ENCODE assay signal across 13 cellular contexts in genomic region chr5:143985832-143986485, GRCh38.
DNase-seq lines count a peak whose midpoint lies in the region; ATAC-seq and TF ChIP-seq lines count a peak whose summit lies in the region.
"Had no signal": no experiment of that assay in that cellular context is flagged by ENCODE, and none has a peak within 500 bp of the region (broad histone marks: within the 10 kb centered on the region; RNA-seq: fewer than 3 reads in every experiment).

No MANE protein-coding gene starts in this region.

- no peaks in the 10 kb centered on the region for H3K27me3 Mint-ChIP-seq in GM23338 (ENCODE audit: insufficient read depth, low read depth, poor library complexity)

- H3K4me2 ChIP-seq in GM23338 = no peak overlapping the region
- H3K4me2 ChIP-seq in skeletal muscle satellite cell (ENCODE audit: low read length) = peak overlapping the region; percentile 46

- no peaks in the 10 kb centered on the region for H3F3A ChIP-seq in GM23338 (replicated peaks; ENCODE audit: low read depth)

- no peaks in the 10 kb centered on the region for H3K36me3 Mint-ChIP-seq in GM23338 (ENCODE audit: low read depth)

- H3K9me3 ChIP-seq in RWPE2 (ENCODE audit: severe bottlenecking) (no peaks in the 10 kb centered on the region), skeletal muscle satellite cell (replicated peaks; ENCODE audit: low read length) (no peaks in the 10 kb centered on the region)
- H3K9me3 ChIP-seq: upper lobe of left lung had no signal

- ATAC-seq in GM23338 = no peak
- peak; percentile 99 for ATAC-seq in RWPE2 (ENCODE audit: low read depth)
- no peak for ATAC-seq in HG02885 (IDR thresholded peaks at IDR 0.05; ENCODE audit: poor library complexity, unreplicated experiment)
- no peak for ATAC-seq in GM19397 (IDR thresholded peaks at IDR 0.05; ENCODE audit: unreplicated experiment)
- ATAC-seq: effector memory CD8-positive, alpha-beta T cell had no signal

- H3K36me3 ChIP-seq in GM23338 (ENCODE audit: insufficient read depth) (no peaks in the 10 kb centered on the region), RWPE2 (ENCODE audit: low read depth) (no peaks in the 10 kb centered on the region), skeletal muscle satellite cell (ENCODE audit: insufficient read depth, low read length) (no peaks in the 10 kb centered on the region)
- H3K36me3 ChIP-seq: upper lobe of left lung had no signal

- H3K9ac ChIP-seq in skeletal muscle satellite cell (ENCODE audit: low read depth, low read length) = peak overlapping the region; percentile 61

- DNase-seq in GM23338 (ENCODE audit: low spot score) = no peak
- DNase-seq in RWPE2 (ENCODE audit: low spot score) = no peak
- peak; percentile 75 for DNase-seq in fibroblast of the aortic adventitia (ENCODE audit: low read depth)
- DNase-seq in NCI-H1105 (lab: John Stamatoyannopoulos, UW) = no peak
- DNase-seq: activated CD4-positive, alpha-beta T cell treated with anti-CD3 and anti-CD28 coated beads for 4 hours; DND-41; effector memory CD8-positive, alpha-beta T cell; NCI-H1694; upper lobe of left lung had no signal

- H3K27ac ChIP-seq in GM23338 (ENCODE audit: low read depth) (no peak overlapping the region), RWPE2 (ENCODE audit: poor library complexity, severe bottlenecking) (peak overlapping the region; percentile 94)
- H3K27ac ChIP-seq: upper lobe of left lung had no signal

- no peak overlapping the region for H3K4me3 ChIP-seq in GM23338
- no peak overlapping the region for H3K4me3 ChIP-seq in RWPE2 (ENCODE audit: severe bottlenecking)
- H3K4me3 ChIP-seq in fibroblast of the aortic adventitia (ENCODE audit: low read depth, low read length) = no peak overlapping the region
- H3K4me3 ChIP-seq in skeletal muscle satellite cell (ENCODE audit: low read length) = peak overlapping the region; percentile 23
- H3K4me3 ChIP-seq: upper lobe of left lung had no signal

- no peaks in the 10 kb centered on the region for H4K20me1 ChIP-seq in GM23338 (replicated peaks; ENCODE audit: insufficient read depth)

- peaks cover 19% of the 10 kb centered on the region for H3K9me2 ChIP-seq in GM23338 (ENCODE audit: insufficient read depth)

- no peak overlapping the region for H3K27ac Mint-ChIP-seq in GM23338
- H3K27ac Mint-ChIP-seq: activated naive CD4-positive, alpha-beta T cell treated with anti-CD3 and anti-CD28 coated beads, Interleukin-2, amount 50 U/mL, for 24 hours; effector memory CD8-positive, alpha-beta T cell had no signal

- H3K79me2 ChIP-seq in GM23338 (replicated peaks; ENCODE audit: insufficient read depth) = no peaks in the 10 kb centered on the region

- no peaks in the 10 kb centered on the region for H3K9me3 Mint-ChIP-seq in GM23338
- H3K9me3 Mint-ChIP-seq: activated naive CD4-positive, alpha-beta T cell treated with anti-CD3 and anti-CD28 coated beads, Interleukin-2, amount 50 U/mL, for 24 hours; effector memory CD8-positive, alpha-beta T cell had no signal

- peaks cover 4% of the 10 kb centered on the region for H3K4me1 Mint-ChIP-seq in GM23338

- H3K27me3 ChIP-seq in GM23338 (ENCODE audit: insufficient read depth) (no peaks in the 10 kb centered on the region), RWPE2 (ENCODE audit: insufficient read depth, poor library complexity, severe bottlenecking) (no peaks in the 10 kb centered on the region), skeletal muscle satellite cell (ENCODE audit: control insufficient read depth, insufficient read depth, low read length) (no peaks in the 10 kb centered on the region)
- H3K27me3 ChIP-seq: upper lobe of left lung had no signal

- TF ChIP-seq CTCF in GM23338 (conservative IDR thresholded peaks at IDR 0.05; ENCODE audit: low read depth in 2 of 2) = no peak
- no peak for TF ChIP-seq CTCF in RWPE2 (IDR thresholded peaks at IDR 0.05; ENCODE audit: poor library complexity, severe bottlenecking)
- no peak for TF ChIP-seq CTCF in fibroblast of the aortic adventitia (IDR thresholded peaks at IDR 0.05; ENCODE audit: insufficient read depth, low read length)

- no peak overlapping the region for H3K4me3 Mint-ChIP-seq in GM23338
- H3K4me3 Mint-ChIP-seq: activated naive CD4-positive, alpha-beta T cell treated with anti-CD3 and anti-CD28 coated beads, Interleukin-2, amount 50 U/mL, for 24 hours; effector memory CD8-positive, alpha-beta T cell had no signal

- peaks cover 5% of the 10 kb centered on the region; the same call in 1 of the 2 replicates for H3K4me1 ChIP-seq in GM23338 (ENCODE audit: insufficient read depth)
- peaks cover 20% of the 10 kb centered on the region for H3K4me1 ChIP-seq in RWPE2 (ENCODE audit: insufficient read depth, poor library complexity, severe bottlenecking)
- H3K4me1 ChIP-seq in skeletal muscle satellite cell (ENCODE audit: control insufficient read depth, insufficient read depth, low read length) = peaks cover 42% of the 10 kb centered on the region
- H3K4me1 ChIP-seq: upper lobe of left lung had no signal

- peak overlapping the region; percentile 75; the same call in 1 of the 2 replicates for H2AFZ ChIP-seq in GM23338

TF ChIP-seq in GM23338, 12 proteins besides CTCF, POLR2A, EP300 and RAD21 (continues in another document):
- no peak for TF ChIP-seq JUNB (IDR thresholded peaks at IDR 0.05; ENCODE audit: unreplicated experiment)
- no peak for TF ChIP-seq ETS1 (IDR thresholded peaks at IDR 0.05)
- no peak for TF ChIP-seq ZNF114 (CRISPR knock-in tag; IDR thresholded peaks at IDR 0.05)
- no peak for TF ChIP-seq ZNF331 (CRISPR knock-in tag; IDR thresholded peaks at IDR 0.05; ENCODE audit: low read depth)
- TF ChIP-seq POLR2AphosphoS5 (IDR thresholded peaks at IDR 0.05; ENCODE audit: low read depth) = no peak
- no peak for TF ChIP-seq ZNF462 (CRISPR knock-in tag; IDR thresholded peaks at IDR 0.05)
- no peak for TF ChIP-seq STAT1 (IDR thresholded peaks at IDR 0.05; ENCODE audit: unreplicated experiment)
